ENCODE assay signal across 11 cellular contexts in the genomic region with DNA sequence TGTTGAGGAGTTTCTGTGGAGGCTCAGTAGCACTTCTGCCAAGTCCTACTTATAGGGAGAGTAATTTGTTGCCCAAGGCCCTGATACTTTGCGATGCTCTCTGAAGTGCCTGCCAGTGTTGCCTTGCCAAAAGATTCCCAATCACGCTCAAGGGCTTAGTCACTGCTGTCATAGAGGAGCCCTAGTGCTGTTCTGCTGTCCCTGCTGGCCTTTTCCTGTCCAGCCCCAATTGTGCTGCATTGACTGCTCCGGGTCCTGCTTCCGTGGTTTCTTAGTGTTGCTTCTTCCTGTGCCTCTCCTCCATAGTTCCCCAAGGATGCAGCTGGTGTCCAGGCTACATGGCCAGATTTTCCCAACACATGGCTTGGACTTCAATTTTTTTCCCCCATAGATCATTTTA. TPM values are rescaled to one million over a fixed set of nuclear protein-coding genes. Genes with fewer than 3 reads are reported as not detected.
A peak's percentile ranks its signal among the peaks of the same experiment; 100 is the strongest.
DNase-seq lines count a peak whose midpoint lies in the region; ATAC-seq and TF ChIP-seq lines count a peak whose summit lies in the region.
"Had no signal": no experiment of that assay in that cellular context is flagged by ENCODE, and none has a peak within 500 bp of the region (broad histone marks: within the 10 kb centered on the region; RNA-seq: fewer than 3 reads in every experiment).

No MANE protein-coding gene starts in this region.

- H3K9me3 Mint-ChIP-seq in activated CD8-positive, alpha-beta T cell treated with anti-CD3 and anti-CD28 coated beads for 36 hours, result no peaks in the 10 kb centered on the region

- peaks cover 36% of the 10 kb centered on the region for H3K4me1 Mint-ChIP-seq in activated CD8-positive, alpha-beta T cell treated with anti-CD3 and anti-CD28 coated beads for 36 hours (ENCODE audit: low read depth)

- CTCF ChIA-PET in activated CD8-positive, alpha-beta T cell treated with anti-CD3 and anti-CD28 coated beads for 36 hours (lab: Charles Lee), result interaction anchor here (0.9 to 1.4 kb wide), 2 partner anchors 10 to 12 kb away, joined by 3 read pairs; no protein-coding TSS in a partner anchor

- H3K27ac Mint-ChIP-seq in activated CD8-positive, alpha-beta T cell treated with anti-CD3 and anti-CD28 coated beads for 36 hours, result no peak overlapping the region

- peak; percentile 58 for DNase-seq in Daoy (ENCODE audit: low read depth)
- DNase-seq in RPMI7951 (ENCODE audit: low read depth), result peak; percentile 95
- peak; percentile 63 for DNase-seq in fibroblast of pulmonary artery (ENCODE audit: low read depth)
- peak; percentile 60 to 74 for DNase-seq in lung microvascular endothelial cell (ENCODE audit: low read depth in 2 of 2)
- no peak for DNase-seq in NCI-H1436 (lab: John Stamatoyannopoulos, UW)
- DNase-seq in activated CD8-positive, alpha-beta T cell treated with anti-CD3 and anti-CD28 coated beads for 36 hours, result no peak
- DNase-seq in GM19240 (ENCODE audit: insufficient read length, low spot score), result no peak
- DNase-seq: head of caudate nucleus, NCI-H1930 had no signal

- H3K36me3 Mint-ChIP-seq in activated CD8-positive, alpha-beta T cell treated with anti-CD3 and anti-CD28 coated beads for 36 hours (ENCODE audit: low read depth), result peaks cover 7% of the 10 kb centered on the region

- H3K4me3 Mint-ChIP-seq in activated CD8-positive, alpha-beta T cell treated with anti-CD3 and anti-CD28 coated beads for 36 hours, result no peak overlapping the region

- no peak for ATAC-seq in activated CD8-positive, alpha-beta T cell treated with anti-CD3 and anti-CD28 coated beads for 36 hours
- ATAC-seq in GM18519 (IDR thresholded peaks at IDR 0.05; ENCODE audit: low FRiP score, unreplicated experiment), result no peak

- H3K27me3 Mint-ChIP-seq in activated CD8-positive, alpha-beta T cell treated with anti-CD3 and anti-CD28 coated beads for 36 hours, result no peaks in the 10 kb centered on the region

- intact Hi-C loops in activated CD8-positive, alpha-beta T cell treated with anti-CD3 and anti-CD28 coated beads for 36 hours (cut with micrococcal nuclease), result no loop called here

- TF ChIP-seq CTCF in fibroblast of pulmonary artery (IDR thresholded peaks at IDR 0.05; ENCODE audit: low read length, missing control alignments), result peak; percentile 2
- TF ChIP-seq CTCF in activated CD8-positive, alpha-beta T cell treated with anti-CD3 and anti-CD28 coated beads for 36 hours (IDR thresholded peaks at IDR 0.05), result no peak

- H3K4me3 ChIP-seq in fibroblast of pulmonary artery (replicated peaks; ENCODE audit: low read depth, low read length), result no peak overlapping the region
- H3K4me3 ChIP-seq: ascending aorta had no signal

- POLR2A ChIA-PET in activated CD8-positive, alpha-beta T cell treated with anti-CD3 and anti-CD28 coated beads for 36 hours (lab: Charles Lee), result interaction anchor here (1.3 to 1.5 kb wide), 2 partner anchors 11 to 14 kb away, joined by 3 read pairs; no protein-coding TSS in a partner anchor

RNA-seq across cellular contexts. Expression of gene NUP93, which starts 13.9 kb away (rescaled TPM):
- 91.9 and 120 TPM in 2 replicates for total RNA-seq in Daoy (2014; rRNA removed; shearing (Covaris generic))
- 104 and 113 TPM in 2 replicates for total RNA-seq in RPMI7951 (2014; rRNA removed; shearing (Covaris generic))
- 50.2 and 58.6 TPM in 2 replicates for total RNA-seq in lung microvascular endothelial cell
- 100 to 1,000 TPM; 171 to 191 TPM for total RNA-seq in activated CD8-positive, alpha-beta T cell treated with anti-CD3 and anti-CD28 coated beads for 36 hours

Comparison
In these comparisons a context has a peak if more than half of its experiments do, and no peak if none do; other contexts are left out.
1. DNase-seq: peak in Daoy (single experiment), RPMI7951 (single experiment), fibroblast of pulmonary artery (single experiment) and lung microvascular endothelial cell (2 of 2); none in NCI-H1436 (single experiment), activated CD8-positive, alpha-beta T cell treated with anti-CD3 and anti-CD28 coated beads for 36 hours (single experiment) and GM19240 (single experiment).